Comparison of ENCODE assay signal across 15 cellular contexts in genomic region chr2:16638941-16639340, GRCh38. TPM values are rescaled to one million over a fixed set of nuclear protein-coding genes. Genes with fewer than 3 reads are reported as not detected.
DNase-seq lines count a peak whose midpoint lies in the region; ATAC-seq and TF ChIP-seq lines count a peak whose summit lies in the region.
"Had no signal": no experiment of that assay in that cellular context is flagged by ENCODE, and none has a peak within 500 bp of the region (broad histone marks: within the 10 kb centered on the region; RNA-seq: fewer than 3 reads in every experiment).

No MANE protein-coding gene starts in this region.

- peaks cover 18% of the 10 kb centered on the region for H3K36me3 ChIP-seq in DOHH2 (ENCODE audit: control insufficient read depth, low read length)
- H3K36me3 ChIP-seq: HAP-1, left lung had no signal

- H3K9me3 Mint-ChIP-seq in CD14-positive monocyte (peaks cover 2 to 9% (median 3%) of the 10 kb centered on the region in 7 donors), nephron (no peaks in the 10 kb centered on the region)

- no peak for ATAC-seq in GM18870 (IDR thresholded peaks at IDR 0.05; ENCODE audit: unreplicated experiment)
- ATAC-seq: left lung had no signal

- H3K27ac ChIP-seq in DOHH2 (ENCODE audit: low read depth, low read length) (peak overlapping the region; percentile 69), angular gyrus (ENCODE audit: low read depth, low read length) (peak overlapping the region; percentile 33)
- H3K27ac ChIP-seq: heart left ventricle, left lung had no signal

- peak overlapping the region; percentile 63 for H3K4me3 ChIP-seq in DOHH2 (ENCODE audit: low read length)
- H3K4me3 ChIP-seq: HAP-1, heart left ventricle, left lung had no signal

- H3K79me2 ChIP-seq in DOHH2 (ENCODE audit: control insufficient read depth, low read length) = peaks cover 15% of the 10 kb centered on the region

- no peaks in the 10 kb centered on the region for H4K20me1 ChIP-seq in DOHH2 (ENCODE audit: control insufficient read depth, insufficient read depth, low read depth, low read length)

- H3K36me3 Mint-ChIP-seq in CD14-positive monocyte (peaks cover 79 to 87% of the 10 kb centered on the region in 2 donors), nephron (ENCODE audit: low read depth) (no peaks in the 10 kb centered on the region)

- peaks cover 85% of the 10 kb centered on the region for H3K4me1 Mint-ChIP-seq in CD14-positive monocyte
- peaks cover 70% of the 10 kb centered on the region for H3K4me1 Mint-ChIP-seq in nephron

- H3K4me2 ChIP-seq in DOHH2 (ENCODE audit: low read length) = peak overlapping the region; percentile 73

- no peaks in the 10 kb centered on the region for H3K9me3 ChIP-seq in DOHH2 (ENCODE audit: control insufficient read depth, insufficient read depth, low read length)
- H3K9me3 ChIP-seq: HAP-1, heart left ventricle, left lung had no signal

- H3K4me3 Mint-ChIP-seq in CD14-positive monocyte (no peak overlapping the region), nephron (peak overlapping the region in 1 of 3 experiments; percentile 28)
- H3K4me3 Mint-ChIP-seq: activated CD4-positive, alpha-beta T cell treated with anti-CD3 and anti-CD28 coated beads, Interleukin-2, amount 10 ng/mL, durations not matched to agents 7 days and 5 days had no signal

- no peak for TF ChIP-seq CTCF in CD14-positive monocyte (IDR thresholded peaks at IDR 0.05)
- TF ChIP-seq CTCF in DOHH2 (IDR thresholded peaks at IDR 0.05; ENCODE audit: low read depth, low read length, poor library complexity, severe bottlenecking) = peak; percentile 9
- TF ChIP-seq CTCF in nephron (IDR thresholded peaks at IDR 0.05; ENCODE audit: unreplicated experiment in 3 of 3) = no peak

- no peaks in the 10 kb centered on the region for H3K9me2 ChIP-seq in DOHH2 (replicated peaks; ENCODE audit: control insufficient read depth, low read length)

- intact Hi-C loops in CD14-positive monocyte (cut with micrococcal nuclease) = no loop called here

- peaks cover 75% of the 10 kb centered on the region for H3K4me1 ChIP-seq in DOHH2 (ENCODE audit: control insufficient read depth, low read length)
- H3K4me1 ChIP-seq: HAP-1 had no signal

- H3F3A ChIP-seq in DOHH2 (ENCODE audit: control insufficient read depth, insufficient read depth) = peaks cover 3% of the 10 kb centered on the region; the same call in 1 of the 2 replicates

- peak overlapping the region in 4 of 7 donors; percentile 1 to 80 (median 42) for H3K27ac Mint-ChIP-seq in CD14-positive monocyte
- peak overlapping the region; percentile 53 to 91 (median 82) for H3K27ac Mint-ChIP-seq in nephron
- H3K27ac Mint-ChIP-seq: activated CD4-positive, alpha-beta T cell treated with anti-CD3 and anti-CD28 coated beads, Interleukin-2, amount 10 ng/mL, durations not matched to agents 7 days and 5 days had no signal

- no peaks in the 10 kb centered on the region for H3K27me3 ChIP-seq in DOHH2 (ENCODE audit: control insufficient read depth, low read length)
- H3K27me3 ChIP-seq: heart left ventricle, left lung had no signal

- H3K27me3 Mint-ChIP-seq in CD14-positive monocyte (ENCODE audit: low read depth in 3 of 3) (peaks cover 0 to 4% (median 1%) of the 10 kb centered on the region in 3 donors), nephron (ENCODE audit: low read depth) (peaks cover 24% of the 10 kb centered on the region)
- H3K27me3 Mint-ChIP-seq: activated CD4-positive, alpha-beta T cell treated with anti-CD3 and anti-CD28 coated beads, Interleukin-2, amount 10 ng/mL, durations not matched to agents 7 days and 5 days had no signal

- DNase-seq in CD14-positive monocyte (ENCODE audit: low spot score) = no peak
- no peak for DNase-seq in DMS53 (lab: John Stamatoyannopoulos, UW)
- DNase-seq in NCI-H524 treated with DMSO at 0.1 percent for 48 hours (lab: John Stamatoyannopoulos, UW) = no peak
- DNase-seq in RPMI8226 = no peak
- DNase-seq: activated CD4-positive, alpha-beta T cell treated with anti-CD3 and anti-CD28 coated beads, Interleukin-2, amount 10 ng/mL, durations not matched to agents 7 days and 5 days; activated effector memory CD4-positive, alpha-beta T cell treated with Interleukin-2 at 50 U/mL for 16 hours; heart left ventricle; left lung; NCI-H2081 treated with DMSO at 0.1 percent for 48 hours; NCI-H69 had no signal

RNA-seq across cellular contexts. Expression of gene CYRIA, which starts 26.7 kb away (rescaled TPM):
- 100 to 1,000 TPM in 1 of 2 donors, 10 to 100 TPM in 1; 72.4 to 101 TPM for polyA plus RNA-seq in CD14-positive monocyte
